9 cellular contexts compared by ENCODE assay signal in genomic region chr6:132084811-132085509, GRCh38.
DNase-seq lines count a peak whose midpoint lies in the region; ATAC-seq and TF ChIP-seq lines count a peak whose summit lies in the region.
"Had no signal": no experiment of that assay in that cellular context is flagged by ENCODE, and none has a peak within 500 bp of the region (broad histone marks: within the 10 kb centered on the region; RNA-seq: fewer than 3 reads in every experiment).

No MANE protein-coding gene starts in this region.

- no peak overlapping the region for H3K9ac ChIP-seq in endodermal cell (ENCODE audit: extremely low read depth, low read length, poor library complexity, severe bottlenecking)
- peak overlapping the region; percentile 79 for H3K9ac ChIP-seq in skeletal muscle satellite cell (ENCODE audit: low read depth, low read length)

- no peak overlapping the region for H3K27ac Mint-ChIP-seq in endodermal cell
- H3K27ac Mint-ChIP-seq: T-helper 1 cell treated with Interleukin-12 subunit alpha and Interleukin-12 subunit beta and Interleukin-4 antibody, amounts not matched to agents 30 μg/mL and 1 μg/mL, for 36 hours had no signal

- H3K4me2 ChIP-seq in skeletal muscle satellite cell (ENCODE audit: low read length), result peak overlapping the region; percentile 10

- peak; percentile 1 for DNase-seq in GM19240 (ENCODE audit: insufficient read length, low spot score)
- no peak for DNase-seq in endodermal cell
- DNase-seq in NCI-H2196 (lab: John Stamatoyannopoulos, UW; ENCODE audit: unreplicated experiment), result no peak
- DNase-seq in epidermal melanocyte (ENCODE audit: insufficient read length, low spot score), result no peak
- DNase-seq in stimulated activated CD8-positive, alpha-beta memory T cell treated with anti-CD3 and anti-CD28 coated beads, Interleukin-4, amount 100 ng/mL, for 48 hours, result no peak

- H3K4me1 ChIP-seq in endodermal cell (ENCODE audit: control insufficient read depth, insufficient read depth, low read length) (no peaks in the 10 kb centered on the region), skeletal muscle satellite cell (ENCODE audit: control insufficient read depth, insufficient read depth, low read length) (peaks cover 55% of the 10 kb centered on the region)

- no peaks in the 10 kb centered on the region for H3K36me3 Mint-ChIP-seq in endodermal cell (ENCODE audit: low read depth)

- H3K9me3 Mint-ChIP-seq in endodermal cell, result no peaks in the 10 kb centered on the region
- H3K9me3 Mint-ChIP-seq: T-helper 1 cell treated with Interleukin-12 subunit alpha and Interleukin-12 subunit beta and Interleukin-4 antibody, amounts not matched to agents 30 μg/mL and 1 μg/mL, for 36 hours had no signal

- no peaks in the 10 kb centered on the region for H3K36me3 ChIP-seq in endodermal cell (ENCODE audit: control insufficient read depth, insufficient read depth, low read length)
- no peaks in the 10 kb centered on the region for H3K36me3 ChIP-seq in skeletal muscle satellite cell (ENCODE audit: insufficient read depth, low read length)

- peak overlapping the region; percentile 66 for H3K27ac ChIP-seq in endodermal cell (ENCODE audit: low read depth, low read length)

- ATAC-seq in HG03442 (IDR thresholded peaks at IDR 0.05; ENCODE audit: unreplicated experiment), result peak; percentile 90
- no peak for ATAC-seq in HG03460 (IDR thresholded peaks at IDR 0.05; ENCODE audit: unreplicated experiment)

- H3K9me3 ChIP-seq in endodermal cell (ENCODE audit: control insufficient read depth, low read length) (no peaks in the 10 kb centered on the region), skeletal muscle satellite cell (replicated peaks; ENCODE audit: low read length) (no peaks in the 10 kb centered on the region)

- H3K4me1 Mint-ChIP-seq in endodermal cell, result no peaks in the 10 kb centered on the region

- no peak overlapping the region for H3K4me3 ChIP-seq in endodermal cell (ENCODE audit: low read length)
- no peak overlapping the region for H3K4me3 ChIP-seq in skeletal muscle satellite cell (ENCODE audit: low read length)

- no peaks in the 10 kb centered on the region for H3K27me3 Mint-ChIP-seq in endodermal cell (ENCODE audit: insufficient read depth)

- TF ChIP-seq CTCF in endodermal cell (conservative IDR thresholded peaks at IDR 0.05), result no peak

- H3K27me3 ChIP-seq in endodermal cell (ENCODE audit: control insufficient read depth, insufficient read depth, low read length, poor library complexity, severe bottlenecking), result no peaks in the 10 kb centered on the region
- H3K27me3 ChIP-seq in skeletal muscle satellite cell (ENCODE audit: control insufficient read depth, insufficient read depth, low read length), result no peaks in the 10 kb centered on the region

- 85% methylated on average over 3 of the region's 3 CpGs; no CpG with 5 or more reads in 1 of the 2 experiments for WGBS in endodermal cell (ENCODE audit: insufficient coverage in 1 of 2, insufficient read length in 1 of 2), 2 experiments

- no peak overlapping the region for H3K4me3 Mint-ChIP-seq in endodermal cell
- H3K4me3 Mint-ChIP-seq: T-helper 1 cell treated with Interleukin-12 subunit alpha and Interleukin-12 subunit beta and Interleukin-4 antibody, amounts not matched to agents 30 μg/mL and 1 μg/mL, for 36 hours had no signal
